Comparison of ENCODE assay signal across 8 cellular contexts in the genomic region with DNA sequence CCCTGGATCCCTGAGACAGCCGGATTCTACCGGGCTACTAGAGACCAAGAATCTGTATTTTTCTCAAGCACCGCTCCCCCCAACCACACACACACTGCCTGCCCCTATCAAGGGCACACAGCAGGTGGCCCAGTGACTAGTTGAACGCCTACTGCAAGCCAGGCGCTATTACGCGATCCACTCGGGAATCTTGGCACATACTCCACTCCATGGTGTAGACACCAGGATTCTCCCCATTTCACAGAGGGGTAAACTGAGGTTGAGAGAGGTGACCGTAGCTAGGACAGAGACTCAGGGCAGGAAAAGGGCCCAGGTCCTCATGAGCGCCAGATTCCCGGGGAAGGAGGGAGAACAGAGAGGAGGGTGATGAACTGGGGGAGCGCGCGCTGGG. TPM values are rescaled to one million over a fixed set of nuclear protein-coding genes. Genes with fewer than 3 reads are reported as not detected.
A peak's percentile ranks its signal among the peaks of the same experiment; 100 is the strongest.
DNase-seq lines count a peak whose midpoint lies in the region; ATAC-seq and TF ChIP-seq lines count a peak whose summit lies in the region.

No MANE protein-coding gene starts in this region.

- BruUV-seq in OCI-LY7 (replicated peaks; lab: Mats Ljungman, UMichigan), result no TSS peak

- H3K9me3 ChIP-seq in DOHH2 (ENCODE audit: control insufficient read depth, insufficient read depth, low read length), result no peaks in the 10 kb centered on the region
- no peaks in the 10 kb centered on the region for H3K9me3 ChIP-seq in OCI-LY7 (ENCODE audit: low read length)
- H3K9me3 ChIP-seq in osteoblast (ENCODE audit: low read depth, low read length), result no peaks in the 10 kb centered on the region

- H3K27ac ChIP-seq in DOHH2 (ENCODE audit: low read depth, low read length) (no peak overlapping the region), OCI-LY7 (ENCODE audit: low read depth, low read length, poor library complexity, severe bottlenecking) (no peak overlapping the region), osteoblast (ENCODE audit: low read depth, low read length) (no peak overlapping the region)

- CTCF ChIA-PET in OCI-LY7 (lab: Charles Lee; ENCODE audit: unreplicated experiment) (no interaction called here), HEK293T (lab: Yijun Ruan, JAX) (no interaction called here)

- intact Hi-C loops in OCI-LY7 (cut with micrococcal nuclease; ENCODE audit: unreplicated experiment), result no loop called here

- H3K9me2 ChIP-seq in DOHH2 (replicated peaks; ENCODE audit: control insufficient read depth, low read length), result no peaks in the 10 kb centered on the region
- no peaks in the 10 kb centered on the region for H3K9me2 ChIP-seq in OCI-LY7 (ENCODE audit: insufficient read depth, low read length)

- no peaks in the 10 kb centered on the region for H3K36me3 ChIP-seq in DOHH2 (ENCODE audit: control insufficient read depth, low read length)
- no peaks in the 10 kb centered on the region for H3K36me3 ChIP-seq in OCI-LY7 (ENCODE audit: insufficient read depth, low read length)
- H3K36me3 ChIP-seq in osteoblast (ENCODE audit: insufficient read depth, low read length), result no peaks in the 10 kb centered on the region

- H4K20me1 ChIP-seq in DOHH2 (ENCODE audit: control insufficient read depth, insufficient read depth, low read depth, low read length), result no peaks in the 10 kb centered on the region
- H4K20me1 ChIP-seq in OCI-LY7 (ENCODE audit: insufficient read depth, low read length), result no peaks in the 10 kb centered on the region
- H4K20me1 ChIP-seq in osteoblast (ENCODE audit: insufficient read depth, low read length), result peaks cover 4% of the 10 kb centered on the region

- DNase-seq in OCI-LY7 (ENCODE audit: low spot score) (no peak), epithelial cell of proximal tubule (ENCODE audit: low read depth) (no peak), osteoblast (ENCODE audit: insufficient read length, low spot score, missing footprints) (peak; percentile 17), CD1c-positive myeloid dendritic cell (ENCODE audit: extremely low spot score) (no peak), HEK293T (ENCODE audit: extremely low spot score) (no peak)

- H3K4me2 ChIP-seq in DOHH2 (ENCODE audit: low read length) (peak overlapping the region; percentile 100), OCI-LY7 (ENCODE audit: low read length) (peak overlapping the region; percentile 97), osteoblast (ENCODE audit: insufficient read depth, low read length) (peak overlapping the region; percentile 87)

- ATAC-seq in HG03175 (IDR thresholded peaks at IDR 0.05; ENCODE audit: unreplicated experiment), result no peak
- no peak for ATAC-seq in HG02763 (IDR thresholded peaks at IDR 0.05; ENCODE audit: unreplicated experiment)

- POLR2A ChIA-PET in OCI-LY7 (lab: Charles Lee) (no interaction called here), HEK293T (lab: Yijun Ruan, JAX) (no interaction called here)

- H3K27me3 ChIP-seq in DOHH2 (ENCODE audit: control insufficient read depth, low read length) (no peaks in the 10 kb centered on the region), osteoblast (ENCODE audit: insufficient read depth, low read length) (no peaks in the 10 kb centered on the region)

- H3K4me1 ChIP-seq in DOHH2 (ENCODE audit: control insufficient read depth, low read length) (peaks cover 16% of the 10 kb centered on the region), OCI-LY7 (ENCODE audit: insufficient read depth, low read length, poor library complexity, severe bottlenecking) (peaks cover 5% of the 10 kb centered on the region), osteoblast (ENCODE audit: insufficient read depth, low read length) (peaks cover 3% of the 10 kb centered on the region)

- H3K79me2 ChIP-seq in DOHH2 (ENCODE audit: control insufficient read depth, low read length), result peaks cover 5% of the 10 kb centered on the region; the same call in 1 of the 2 replicates
- peaks cover 5% of the 10 kb centered on the region; the same call in 1 of the 2 replicates for H3K79me2 ChIP-seq in OCI-LY7 (ENCODE audit: insufficient read depth, low read depth, low read length)
- no peaks in the 10 kb centered on the region for H3K79me2 ChIP-seq in osteoblast (ENCODE audit: insufficient read depth, low read length)

- H3K4me3 ChIP-seq in DOHH2 (ENCODE audit: low read length) (peak overlapping the region; percentile 98), OCI-LY7 (ENCODE audit: low read depth, low read length, poor library complexity, severe bottlenecking) (peak overlapping the region; percentile 99), epithelial cell of proximal tubule (ENCODE audit: low read depth, low read length) (peak overlapping the region; percentile 77), osteoblast (ENCODE audit: insufficient read depth, low read length) (peak overlapping the region; percentile 98)

- TF ChIP-seq CTCF in DOHH2 (IDR thresholded peaks at IDR 0.05; ENCODE audit: low read depth, low read length, poor library complexity, severe bottlenecking) (no peak), OCI-LY7 (conservative IDR thresholded peaks at IDR 0.05; ENCODE audit: low read length) (no peak), epithelial cell of proximal tubule (conservative IDR thresholded peaks at IDR 0.05; ENCODE audit: low read depth, low read length) (no peak), osteoblast (IDR thresholded peaks at IDR 0.05; ENCODE audit: extremely low read depth, low read depth, low read length) (no peak)

- H2AFZ ChIP-seq in OCI-LY7 (ENCODE audit: low read length), result peak overlapping the region; percentile 88
- H2AFZ ChIP-seq in osteoblast (ENCODE audit: low read length), result peak overlapping the region; percentile 89

- peaks cover under 1% of the 10 kb centered on the region; the same call in 1 of the 2 replicates for H3F3A ChIP-seq in DOHH2 (ENCODE audit: control insufficient read depth, insufficient read depth)

TF ChIP-seq in HEK293T, 16 proteins besides CTCF, POLR2A, EP300 and RAD21:
- TF ChIP-seq SUZ12 (IDR thresholded peaks at IDR 0.05) (no peak), ZNF384 (IDR thresholded peaks at IDR 0.05) (no peak), LEF1 (IDR thresholded peaks at IDR 0.05; ENCODE audit: borderline replicate concordance) (no peak), L3MBTL2 (conservative IDR thresholded peaks at IDR 0.05) (no peak), TARDBP (IDR thresholded peaks at IDR 0.05) (no peak), ELF4 (IDR thresholded peaks at IDR 0.05) (no peak), ARNT (IDR thresholded peaks at IDR 0.05) (no peak), FOXK2 (IDR thresholded peaks at IDR 0.05) (no peak)
- TF ChIP-seq, protein P1, sequence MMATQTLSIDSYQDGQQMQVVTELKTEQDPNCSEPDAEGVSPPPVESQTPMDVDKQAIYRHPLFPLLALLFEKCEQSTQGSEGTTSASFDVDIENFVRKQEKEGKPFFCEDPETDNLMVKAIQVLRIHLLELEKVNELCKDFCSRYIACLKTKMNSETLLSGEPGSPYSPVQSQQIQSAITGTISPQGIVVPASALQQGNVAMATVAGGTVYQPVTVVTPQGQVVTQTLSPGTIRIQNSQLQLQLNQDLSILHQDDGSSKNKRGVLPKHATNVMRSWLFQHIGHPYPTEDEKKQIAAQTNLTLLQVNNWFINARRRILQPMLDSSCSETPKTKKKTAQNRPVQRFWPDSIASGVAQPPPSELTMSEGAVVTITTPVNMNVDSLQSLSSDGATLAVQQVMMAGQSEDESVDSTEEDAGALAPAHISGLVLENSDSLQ (IDR thresholded peaks at IDR 0.05), result no peak

RNA-seq across cellular contexts. Expression of a gene that starts 0.5 kb away (rescaled TPM):
- total RNA-seq in OCI-LY7 (2014; rRNA removed; shearing (Covaris generic)), result 21.9 and 32.9 TPM in 2 replicates
- total RNA-seq in OCI-LY7 (2022), result 28.5 and 30.9 TPM in 2 replicates
- 10.3 and 28.7 TPM in 2 replicates for total RNA-seq in epithelial cell of proximal tubule
- 20.6 and 22.4 TPM in 2 replicates for total RNA-seq in osteoblast

RNA-seq across cellular contexts. Expression of a gene that starts 16.8 kb away (rescaled TPM):
- 7.3 and 8.4 TPM in 2 replicates for total RNA-seq in OCI-LY7 (2014; rRNA removed; shearing (Covaris generic))
- total RNA-seq in OCI-LY7 (2022) (8.3 and 10.1 TPM in 2 replicates), epithelial cell of proximal tubule (0.22 and 0.23 TPM in 2 replicates), osteoblast (not detected in 2 replicates)

RNA-seq across cellular contexts. Expression of a gene that starts 20.5 kb away (rescaled TPM):
- 77.1 and 85.8 TPM in 2 replicates for total RNA-seq in OCI-LY7 (2014; rRNA removed; shearing (Covaris generic))
- total RNA-seq in OCI-LY7 (2022) (88.3 and 116 TPM in 2 replicates), epithelial cell of proximal tubule (38.1 and 59.6 TPM in 2 replicates), osteoblast (19.2 and 20.9 TPM in 2 replicates)

RNA-seq across cellular contexts. Expression of a gene that starts 25.9 kb away (rescaled TPM):
- 8.8 and 11.9 TPM in 2 replicates for total RNA-seq in OCI-LY7 (2014; rRNA removed; shearing (Covaris generic))
- total RNA-seq in OCI-LY7 (2022) (31.1 and 43.3 TPM in 2 replicates), epithelial cell of proximal tubule (2.0 and 4.5 TPM in 2 replicates), osteoblast (2.1 and 2.2 TPM in 2 replicates)

RNA-seq across cellular contexts. Expression of a gene that starts 34.1 kb away (rescaled TPM):
- total RNA-seq in OCI-LY7 (2014; rRNA removed; shearing (Covaris generic)), result 255 and 287 TPM in 2 replicates
- 256 TPM in 2 replicates for total RNA-seq in OCI-LY7 (2022)
- 229 and 283 TPM in 2 replicates for total RNA-seq in epithelial cell of proximal tubule
- total RNA-seq in osteoblast, result 226 and 252 TPM in 2 replicates
